ENCODE assay signal across 10 cellular contexts in the genomic region with DNA sequence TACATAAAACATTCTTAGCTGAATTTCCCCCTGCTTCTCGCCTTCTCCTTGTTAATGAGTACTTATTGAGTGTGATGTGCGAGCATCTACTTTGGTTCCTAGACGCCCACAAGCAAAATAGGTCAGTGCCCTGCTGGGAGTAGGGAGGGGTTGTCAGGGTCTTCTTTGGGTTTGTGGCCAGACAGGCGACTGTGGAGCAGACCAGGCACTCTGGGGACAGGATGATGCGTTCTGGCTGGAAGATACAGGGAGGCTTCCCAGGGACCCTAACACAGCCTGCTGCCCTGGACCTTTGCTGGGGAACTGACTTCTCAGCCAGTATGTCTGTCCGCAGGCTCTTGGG.
DNase-seq lines count a peak whose midpoint lies in the region; ATAC-seq and TF ChIP-seq lines count a peak whose summit lies in the region.
"Had no signal": no experiment of that assay in that cellular context is flagged by ENCODE, and none has a peak within 500 bp of the region (broad histone marks: within the 10 kb centered on the region; RNA-seq: fewer than 3 reads in every experiment).

No MANE protein-coding gene starts in this region.

- H3K4me3 ChIP-seq in HCT116 (replicated peaks in 1 of 2; ENCODE audit: low read depth in 1 of 2, low read length in 2 of 2) = peak overlapping the region in 1 of 2 experiments; percentile 40; a peak in 2 of 4 replicates

- no TSS peak for BruUV-seq in HCT116 (replicated peaks; lab: Mats Ljungman, UMichigan)

- RAD21 ChIA-PET in HCT116 (lab: Charles Lee; ENCODE audit: low non-redundant PET in 1 of 2, low total read pairs in 2 of 2, uncharacterized antibody in 2 of 2, unreplicated experiment in 2 of 2) = no interaction called here

- H3K27ac Mint-ChIP-seq in stimulated activated naive B cell treated with anti-CD40 and anti-IgM and Interleukin-4, amounts not matched to agents 10 μg/mL and 1 μg/mL and 100 μg/mL, for 72 hours = peak overlapping the region; percentile 51
- H3K27ac Mint-ChIP-seq: CD4-positive, CD25-positive, alpha-beta regulatory T cell had no signal

- H3K36me3 ChIP-seq in HCT116 (ENCODE audit: control insufficient read depth in 1 of 2, insufficient read depth in 2 of 2, low read length in 2 of 2) = no peaks in the 10 kb centered on the region
- H3K36me3 ChIP-seq: thoracic aorta had no signal

- H3K4me1 Mint-ChIP-seq in stimulated activated naive B cell treated with anti-CD40 and anti-IgM and Interleukin-4, amounts not matched to agents 10 μg/mL and 1 μg/mL and 100 μg/mL, for 72 hours = peaks cover 47 to 69% of the 10 kb centered on the region in 2 donors

- intact Hi-C loops in HCT116 (cut with micrococcal nuclease) = no loop called here

- no peak overlapping the region for H2AFZ ChIP-seq in HCT116 (ENCODE audit: low read depth, low read length, poor library complexity, severe bottlenecking)

- ATAC-seq in HCT116 (peak; percentile 8; the same call in 1 of the 2 replicates), HG03565 (IDR thresholded peaks at IDR 0.05; ENCODE audit: unreplicated experiment) (no peak)
- no peak for ATAC-seq in stimulated activated naive B cell treated with anti-CD40 and anti-IgM and Interleukin-4, amounts not matched to agents 10 μg/mL and 1 μg/mL and 100 μg/mL, for 72 hours (replicated peaks)

- H3K9me3 Mint-ChIP-seq in stimulated activated naive B cell treated with anti-CD40 and anti-IgM and Interleukin-4, amounts not matched to agents 10 μg/mL and 1 μg/mL and 100 μg/mL, for 72 hours = peaks cover 0 to 1% of the 10 kb centered on the region in 2 donors
- H3K9me3 Mint-ChIP-seq: CD4-positive, CD25-positive, alpha-beta regulatory T cell had no signal

- DNase-seq in HCT116 (ENCODE audit: low read depth, low spot score) = no peak
- DNase-seq in medulla oblongata (ENCODE audit: extremely low spot score) = peak; percentile 10
- DNase-seq in stimulated activated naive B cell treated with anti-CD40 and anti-IgM and Interleukin-4, amounts not matched to agents 10 μg/mL and 1 μg/mL and 100 μg/mL, for 72 hours = no peak
- DNase-seq in superior temporal gyrus (ENCODE audit: extremely low spot score) = no peak
- no peak for DNase-seq in hepatic stellate cell (ENCODE audit: low spot score)
- DNase-seq in GF-D8 (lab: John Stamatoyannopoulos, UW) = no peak
- DNase-seq: CD4-positive, CD25-positive, alpha-beta regulatory T cell had no signal

- H3K4me2 ChIP-seq in HCT116 (ENCODE audit: low read length) = peak overlapping the region; percentile 64

- TF ChIP-seq RAD21 in HCT116 (IDR thresholded peaks at IDR 0.05; ENCODE audit: low read depth) = no peak

- H3K4me1 ChIP-seq in HCT116 (ENCODE audit: control insufficient read depth in 1 of 2, insufficient read depth in 2 of 2, low read length in 2 of 2) = peaks cover 52 to 75% of the 10 kb centered on the region in 2 experiments

- no peak for TF ChIP-seq CTCF in HCT116 (IDR thresholded peaks at IDR 0.05 in 2 of 3, conservative IDR thresholded peaks at IDR 0.05 in 1 of 3; ENCODE audit: borderline replicate concordance in 1 of 3, insufficient read depth in 1 of 3, low read depth in 2 of 3, low read length in 2 of 3)

- no peaks in the 10 kb centered on the region for H4K20me1 ChIP-seq in HCT116 (ENCODE audit: insufficient read depth)

- peak overlapping the region; percentile 22 to 61 for H3K4me3 Mint-ChIP-seq in stimulated activated naive B cell treated with anti-CD40 and anti-IgM and Interleukin-4, amounts not matched to agents 10 μg/mL and 1 μg/mL and 100 μg/mL, for 72 hours
- H3K4me3 Mint-ChIP-seq: CD4-positive, CD25-positive, alpha-beta regulatory T cell had no signal

- CTCF ChIA-PET in HCT116 (lab: Charles Lee) = no interaction called here

- H3K27ac ChIP-seq in HCT116 (ENCODE audit: low read depth, low read length) (peak overlapping the region; percentile 42; the same call in 1 of the 2 replicates), angular gyrus (ENCODE audit: low read depth, low read length) (peak overlapping the region; percentile 49)

- H3K79me2 ChIP-seq in HCT116 (ENCODE audit: insufficient read depth, low read length) = peaks cover 6% of the 10 kb centered on the region; the same call in 1 of the 2 replicates

- no peaks in the 10 kb centered on the region for H3K9me2 ChIP-seq in HCT116 (ENCODE audit: insufficient read depth)

- peaks cover 6 to 38% of the 10 kb centered on the region in 2 donors for H3K36me3 Mint-ChIP-seq in stimulated activated naive B cell treated with anti-CD40 and anti-IgM and Interleukin-4, amounts not matched to agents 10 μg/mL and 1 μg/mL and 100 μg/mL, for 72 hours

- POLR2A ChIA-PET in HCT116 (lab: Charles Lee) = no interaction called here

- TF ChIP-seq POLR2A in HCT116 (IDR thresholded peaks at IDR 0.05; ENCODE audit: borderline replicate concordance, extremely low read depth, insufficient read depth, insufficient read length) = no peak

- no peaks in the 10 kb centered on the region for H3K27me3 ChIP-seq in HCT116 (ENCODE audit: insufficient read depth, low read length)

- peak overlapping the region; percentile 44 for H3K9ac ChIP-seq in HCT116 (ENCODE audit: low read length)

- no peaks in the 10 kb centered on the region for H3K9me3 ChIP-seq in HCT116 (ENCODE audit: control insufficient read depth in 1 of 2, insufficient read depth in 1 of 2, low read depth in 1 of 2, low read length in 2 of 2)
- H3K9me3 ChIP-seq: thoracic aorta had no signal

- no peaks in the 10 kb centered on the region for H3K27me3 Mint-ChIP-seq in stimulated activated naive B cell treated with anti-CD40 and anti-IgM and Interleukin-4, amounts not matched to agents 10 μg/mL and 1 μg/mL and 100 μg/mL, for 72 hours
- H3K27me3 Mint-ChIP-seq: CD4-positive, CD25-positive, alpha-beta regulatory T cell had no signal

TF ChIP-seq in HCT116, 20 proteins besides CTCF, POLR2A, EP300 and RAD21:
- no peak for TF ChIP-seq CBX3 (IDR thresholded peaks at IDR 0.05; ENCODE audit: low read depth)
- TF ChIP-seq CEBPB (IDR thresholded peaks at IDR 0.05; ENCODE audit: low read depth) = no peak
- TF ChIP-seq JUND (IDR thresholded peaks at IDR 0.05) = no peak
- TF ChIP-seq, protein P1, sequence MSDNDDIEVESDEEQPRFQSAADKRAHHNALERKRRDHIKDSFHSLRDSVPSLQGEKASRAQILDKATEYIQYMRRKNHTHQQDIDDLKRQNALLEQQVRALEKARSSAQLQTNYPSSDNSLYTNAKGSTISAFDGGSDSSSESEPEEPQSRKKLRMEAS (IDR thresholded peaks at IDR 0.05) = no peak
- TF ChIP-seq FOSL1 (IDR thresholded peaks at IDR 0.05; ENCODE audit: low read depth) = no peak
- no peak for TF ChIP-seq SIN3A (IDR thresholded peaks at IDR 0.05; ENCODE audit: low read depth)
- TF ChIP-seq ZFX (IDR thresholded peaks at IDR 0.05) = no peak
- no peak for TF ChIP-seq SP1 (IDR thresholded peaks at IDR 0.05; ENCODE audit: low read depth)
- TF ChIP-seq SRF (IDR thresholded peaks at IDR 0.05; ENCODE audit: low read depth) = no peak
- TF ChIP-seq, protein P2, sequence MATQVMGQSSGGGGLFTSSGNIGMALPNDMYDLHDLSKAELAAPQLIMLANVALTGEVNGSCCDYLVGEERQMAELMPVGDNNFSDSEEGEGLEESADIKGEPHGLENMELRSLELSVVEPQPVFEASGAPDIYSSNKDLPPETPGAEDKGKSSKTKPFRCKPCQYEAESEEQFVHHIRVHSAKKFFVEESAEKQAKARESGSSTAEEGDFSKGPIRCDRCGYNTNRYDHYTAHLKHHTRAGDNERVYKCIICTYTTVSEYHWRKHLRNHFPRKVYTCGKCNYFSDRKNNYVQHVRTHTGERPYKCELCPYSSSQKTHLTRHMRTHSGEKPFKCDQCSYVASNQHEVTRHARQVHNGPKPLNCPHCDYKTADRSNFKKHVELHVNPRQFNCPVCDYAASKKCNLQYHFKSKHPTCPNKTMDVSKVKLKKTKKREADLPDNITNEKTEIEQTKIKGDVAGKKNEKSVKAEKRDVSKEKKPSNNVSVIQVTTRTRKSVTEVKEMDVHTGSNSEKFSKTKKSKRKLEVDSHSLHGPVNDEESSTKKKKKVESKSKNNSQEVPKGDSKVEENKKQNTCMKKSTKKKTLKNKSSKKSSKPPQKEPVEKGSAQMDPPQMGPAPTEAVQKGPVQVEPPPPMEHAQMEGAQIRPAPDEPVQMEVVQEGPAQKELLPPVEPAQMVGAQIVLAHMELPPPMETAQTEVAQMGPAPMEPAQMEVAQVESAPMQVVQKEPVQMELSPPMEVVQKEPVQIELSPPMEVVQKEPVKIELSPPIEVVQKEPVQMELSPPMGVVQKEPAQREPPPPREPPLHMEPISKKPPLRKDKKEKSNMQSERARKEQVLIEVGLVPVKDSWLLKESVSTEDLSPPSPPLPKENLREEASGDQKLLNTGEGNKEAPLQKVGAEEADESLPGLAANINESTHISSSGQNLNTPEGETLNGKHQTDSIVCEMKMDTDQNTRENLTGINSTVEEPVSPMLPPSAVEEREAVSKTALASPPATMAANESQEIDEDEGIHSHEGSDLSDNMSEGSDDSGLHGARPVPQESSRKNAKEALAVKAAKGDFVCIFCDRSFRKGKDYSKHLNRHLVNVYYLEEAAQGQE (IDR thresholded peaks at IDR 0.05; ENCODE audit: low read depth) = no peak
- TF ChIP-seq ELF1 (IDR thresholded peaks at IDR 0.05; ENCODE audit: borderline replicate concordance, low read depth) = no peak
- TF ChIP-seq EGR1 (IDR thresholded peaks at IDR 0.05; ENCODE audit: low read depth) = no peak
